Comparison of ENCODE assay signal across 20 cellular contexts in the genomic region with DNA sequence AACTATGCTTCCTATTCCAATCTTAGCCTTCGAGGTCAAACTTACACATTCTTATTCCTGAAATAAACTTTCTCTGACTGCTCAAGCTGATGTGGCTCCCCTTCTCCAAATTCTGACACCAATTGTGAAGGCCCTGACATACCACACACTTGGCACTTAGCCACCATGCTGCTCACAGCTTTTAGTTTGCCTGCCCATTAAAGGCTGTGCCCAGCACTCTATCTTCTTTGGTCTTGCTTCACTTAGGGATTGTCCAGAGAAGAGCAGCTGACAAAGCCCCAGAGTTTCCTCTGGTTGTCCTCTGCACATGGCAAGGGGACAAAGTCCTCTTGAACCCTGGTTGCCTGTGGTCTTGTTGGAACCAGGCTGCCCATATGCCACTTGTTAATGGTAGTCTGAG.
DNase-seq lines count a peak whose midpoint lies in the region; ATAC-seq and TF ChIP-seq lines count a peak whose summit lies in the region.
"Had no signal": no experiment of that assay in that cellular context is flagged by ENCODE, and none has a peak within 500 bp of the region (broad histone marks: within the 10 kb centered on the region; RNA-seq: fewer than 3 reads in every experiment).

No MANE protein-coding gene starts in this region.

- H3K9me3 ChIP-seq in right atrium auricular region (no peaks in the 10 kb centered on the region), tibial artery (no peaks in the 10 kb centered on the region)

- DNase-seq in LHCN-M2 (ENCODE audit: low read depth): peak; percentile 34
- DNase-seq in choroid plexus epithelial cell (ENCODE audit: low read depth): peak; percentile 20
- peak; percentile 62 for DNase-seq in right atrium auricular region (ENCODE audit: low spot score)
- no peak for DNase-seq in tibial artery
- DNase-seq in substantia nigra (lab: John Stamatoyannopoulos, UW): no peak
- DNase-seq: activated CD4-positive, alpha-beta T cell treated with anti-CD3 and anti-CD28 coated beads, Interleukin-2, amount 10 ng/mL, durations not matched to agents 24 days and 14 days; activated CD8-positive, alpha-beta memory T cell treated with anti-CD3 and anti-CD28 coated beads, Interleukin-2, amount 10 ng/mL, durations not matched to agents 7 days and 5 days; aorta; effector memory CD4-positive, alpha-beta T cell; NCI-H1105 treated with DMSO at 0.1 percent for 48 hours; NCI-H510A; nephron progenitor cell; NK-92 treated with Interleukin-12 subunit alpha and Interleukin-12 subunit beta, amount 100 ng/mL, for 24 hours; posterior cingulate gyrus; stimulated activated CD4-positive, alpha-beta T cell treated with anti-CD3 and anti-CD28 coated beads, Interleukin-1b, Interleukin-23, amount 100 ng/mL, for 48 hours had no signal

- no peak overlapping the region for H3K4me3 ChIP-seq in choroid plexus epithelial cell (ENCODE audit: low read depth, low read length)
- H3K4me3 ChIP-seq in right atrium auricular region: no peak overlapping the region
- no peak overlapping the region for H3K4me3 ChIP-seq in tibial artery
- H3K4me3 ChIP-seq: GM12878 had no signal

- ATAC-seq in GM18861 (IDR thresholded peaks at IDR 0.05; ENCODE audit: unreplicated experiment): no peak
- ATAC-seq in GM18520 (IDR thresholded peaks at IDR 0.05; ENCODE audit: unreplicated experiment): no peak
- ATAC-seq: activated CD8-positive, alpha-beta memory T cell treated with anti-CD3 and anti-CD28 coated beads, Interleukin-2, amount 10 ng/mL, durations not matched to agents 7 days and 5 days; esophagus mucosa; GM12878; Panc1 had no signal

- peaks cover 13% of the 10 kb centered on the region for H3K36me3 ChIP-seq in right atrium auricular region
- no peaks in the 10 kb centered on the region for H3K36me3 ChIP-seq in tibial artery

- intact Hi-C loops in tibial artery (cut with DNase I; ENCODE audit: low total_unique reads): no loop called here

- H3K27ac ChIP-seq in right atrium auricular region (peak overlapping the region; percentile 40 to 87), tibial artery (peak overlapping the region; percentile 67 to 74), substantia nigra (ENCODE audit: low read depth, low read length, poor library complexity, severe bottlenecking) (no peak overlapping the region)

- H3K27me3 ChIP-seq in right atrium auricular region: no peaks in the 10 kb centered on the region
- H3K27me3 ChIP-seq in tibial artery: no peaks in the 10 kb centered on the region

- TF ChIP-seq CTCF in choroid plexus epithelial cell (conservative IDR thresholded peaks at IDR 0.05; ENCODE audit: low read depth, low read length) (no peak), right atrium auricular region (IDR thresholded peaks at IDR 0.05) (no peak), tibial artery (IDR thresholded peaks at IDR 0.05) (no peak)

- H3K4me1 ChIP-seq in right atrium auricular region (peaks cover 0 to 9% of the 10 kb centered on the region in 2 donors), tibial artery (peaks cover 0 to 51% (median 0%) of the 10 kb centered on the region in 4 donors)

Comparison
In these comparisons a context has a peak if more than half of its experiments do, and no peak if none do; other contexts are left out.
1. DNase-seq: peak in LHCN-M2 (single experiment), choroid plexus epithelial cell (single experiment) and right atrium auricular region (single experiment); none in tibial artery (0 of 2) and substantia nigra (0 of 49).